1 cellular context compared by ENCODE assay signal in the genomic region with DNA sequence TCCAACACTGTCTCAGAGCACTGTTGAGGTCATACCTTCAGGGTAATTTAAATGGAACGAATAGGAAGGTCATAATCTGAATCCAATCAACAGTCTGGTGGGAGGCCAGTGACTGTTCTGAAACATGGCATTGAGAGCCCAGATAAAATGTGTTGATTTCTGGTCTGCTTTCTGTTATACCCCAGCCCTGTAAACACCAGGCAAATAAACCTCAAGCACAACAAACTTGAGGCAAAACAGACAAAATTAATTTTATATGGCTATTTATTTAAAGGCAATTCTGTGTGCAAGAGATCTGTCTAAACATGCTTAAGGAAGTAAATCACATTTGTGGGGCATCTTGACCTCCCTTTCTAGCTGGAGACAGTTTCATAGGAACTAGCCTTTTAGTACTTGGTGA.
A peak's percentile ranks its signal among the peaks of the same experiment; 100 is the strongest.
TF ChIP-seq lines count a peak whose summit lies in the region.

No MANE protein-coding gene starts in this region.

TF ChIP-seq in SK-N-SH, 30 proteins besides CTCF, POLR2A, EP300 and RAD21 (continued from another document):
- TF ChIP-seq, protein P1, sequence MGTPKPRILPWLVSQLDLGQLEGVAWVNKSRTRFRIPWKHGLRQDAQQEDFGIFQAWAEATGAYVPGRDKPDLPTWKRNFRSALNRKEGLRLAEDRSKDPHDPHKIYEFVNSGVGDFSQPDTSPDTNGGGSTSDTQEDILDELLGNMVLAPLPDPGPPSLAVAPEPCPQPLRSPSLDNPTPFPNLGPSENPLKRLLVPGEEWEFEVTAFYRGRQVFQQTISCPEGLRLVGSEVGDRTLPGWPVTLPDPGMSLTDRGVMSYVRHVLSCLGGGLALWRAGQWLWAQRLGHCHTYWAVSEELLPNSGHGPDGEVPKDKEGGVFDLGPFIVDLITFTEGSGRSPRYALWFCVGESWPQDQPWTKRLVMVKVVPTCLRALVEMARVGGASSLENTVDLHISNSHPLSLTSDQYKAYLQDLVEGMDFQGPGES (IDR thresholded peaks at IDR 0.05; ENCODE audit: low read depth, low read length): no peak
- TF ChIP-seq NRF1 (IDR thresholded peaks at IDR 0.05; ENCODE audit: low read depth, low read length) (no peak), RCOR1 (IDR thresholded peaks at IDR 0.05; ENCODE audit: low read length) (peak; percentile 51; the same call in 1 of the 2 replicates), CHD2 (IDR thresholded peaks at IDR 0.05; ENCODE audit: low read length, partially characterized antibody) (no peak), TCF12 (IDR thresholded peaks at IDR 0.05) (peak; percentile 12; the same call in 1 of the 2 replicates), GATA2 (CRISPR knock-in tag; IDR thresholded peaks at IDR 0.05) (peak; percentile 79), FOXJ3 (CRISPR knock-in tag; IDR thresholded peaks at IDR 0.05) (peak; percentile 63; the same call in 1 of the 2 replicates), RFX5 (IDR thresholded peaks at IDR 0.05; ENCODE audit: low read length) (no peak), SMC3 (IDR thresholded peaks at IDR 0.05; ENCODE audit: low read depth, low read length) (no peak), POLR2AphosphoS5 (IDR thresholded peaks at IDR 0.05; ENCODE audit: low read depth, low read length) (no peak)
- TF ChIP-seq, protein P2, sequence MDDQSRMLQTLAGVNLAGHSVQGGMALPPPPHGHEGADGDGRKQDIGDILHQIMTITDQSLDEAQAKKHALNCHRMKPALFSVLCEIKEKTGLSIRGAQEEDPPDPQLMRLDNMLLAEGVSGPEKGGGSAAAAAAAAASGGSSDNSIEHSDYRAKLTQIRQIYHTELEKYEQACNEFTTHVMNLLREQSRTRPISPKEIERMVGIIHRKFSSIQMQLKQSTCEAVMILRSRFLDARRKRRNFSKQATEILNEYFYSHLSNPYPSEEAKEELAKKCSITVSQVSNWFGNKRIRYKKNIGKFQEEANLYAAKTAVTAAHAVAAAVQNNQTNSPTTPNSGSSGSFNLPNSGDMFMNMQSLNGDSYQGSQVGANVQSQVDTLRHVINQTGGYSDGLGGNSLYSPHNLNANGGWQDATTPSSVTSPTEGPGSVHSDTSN (IDR thresholded peaks at IDR 0.05): no peak
- TF ChIP-seq, protein P3, sequence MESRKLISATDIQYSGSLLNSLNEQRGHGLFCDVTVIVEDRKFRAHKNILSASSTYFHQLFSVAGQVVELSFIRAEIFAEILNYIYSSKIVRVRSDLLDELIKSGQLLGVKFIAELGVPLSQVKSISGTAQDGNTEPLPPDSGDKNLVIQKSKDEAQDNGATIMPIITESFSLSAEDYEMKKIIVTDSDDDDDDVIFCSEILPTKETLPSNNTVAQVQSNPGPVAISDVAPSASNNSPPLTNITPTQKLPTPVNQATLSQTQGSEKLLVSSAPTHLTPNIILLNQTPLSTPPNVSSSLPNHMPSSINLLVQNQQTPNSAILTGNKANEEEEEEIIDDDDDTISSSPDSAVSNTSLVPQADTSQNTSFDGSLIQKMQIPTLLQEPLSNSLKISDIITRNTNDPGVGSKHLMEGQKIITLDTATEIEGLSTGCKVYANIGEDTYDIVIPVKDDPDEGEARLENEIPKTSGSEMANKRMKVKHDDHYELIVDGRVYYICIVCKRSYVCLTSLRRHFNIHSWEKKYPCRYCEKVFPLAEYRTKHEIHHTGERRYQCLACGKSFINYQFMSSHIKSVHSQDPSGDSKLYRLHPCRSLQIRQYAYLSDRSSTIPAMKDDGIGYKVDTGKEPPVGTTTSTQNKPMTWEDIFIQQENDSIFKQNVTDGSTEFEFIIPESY (IDR thresholded peaks at IDR 0.05; ENCODE audit: borderline replicate concordance, low read depth): no peak
- TF ChIP-seq, protein P4, sequence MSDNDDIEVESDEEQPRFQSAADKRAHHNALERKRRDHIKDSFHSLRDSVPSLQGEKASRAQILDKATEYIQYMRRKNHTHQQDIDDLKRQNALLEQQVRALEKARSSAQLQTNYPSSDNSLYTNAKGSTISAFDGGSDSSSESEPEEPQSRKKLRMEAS (IDR thresholded peaks at IDR 0.05; ENCODE audit: low read depth): no peak
